ENCODE assay signal across 10 cellular contexts in the genomic region with DNA sequence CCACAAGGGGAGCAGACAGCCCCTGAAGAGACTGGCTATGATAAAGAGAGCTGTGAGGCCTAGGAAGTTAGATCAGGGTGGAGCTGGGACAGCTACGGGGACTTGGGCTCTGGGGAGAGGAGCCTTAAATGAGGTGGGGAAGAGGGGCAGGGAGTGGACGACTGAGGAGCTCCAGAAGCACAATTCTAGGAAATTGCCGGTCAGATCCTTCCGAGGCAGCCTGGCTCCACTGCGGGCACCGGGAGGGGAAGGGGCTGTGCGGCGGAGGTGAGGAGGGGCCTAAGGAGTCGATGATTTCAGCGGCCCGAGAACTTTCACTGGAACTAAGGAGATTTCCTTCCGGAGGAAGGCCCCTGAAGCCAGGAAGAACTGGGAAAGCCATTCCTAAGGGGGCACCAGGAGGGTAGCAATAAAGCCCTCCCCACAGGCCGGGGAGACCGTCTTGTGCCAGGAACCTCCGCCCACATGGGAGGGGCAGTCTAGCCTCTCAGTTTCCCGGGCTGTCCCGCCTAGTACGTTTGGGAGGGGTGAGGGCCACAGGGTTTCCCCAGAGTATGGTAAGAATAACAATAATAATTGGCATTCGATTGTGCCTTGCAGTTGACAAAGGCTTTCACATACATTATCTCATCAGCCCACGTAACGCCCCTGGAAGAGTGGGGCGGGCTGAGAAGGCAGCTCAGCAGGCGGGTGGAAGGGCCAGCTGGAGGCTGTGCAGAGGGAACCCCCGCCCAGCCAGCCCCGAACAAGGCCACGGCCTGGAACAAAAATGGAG. TPM values are rescaled to one million over a fixed set of nuclear protein-coding genes. Genes with fewer than 3 reads are reported as not detected.
DNase-seq lines count a peak whose midpoint lies in the region; ATAC-seq, FAIRE-seq and TF ChIP-seq lines count a peak whose summit lies in the region.
"Had no signal": no experiment of that assay in that cellular context is flagged by ENCODE, and none has a peak within 500 bp of the region (broad histone marks: within the 10 kb centered on the region; RNA-seq: fewer than 3 reads in every experiment).

No MANE protein-coding gene starts in this region.

- TF ChIP-seq POLR2A in HepG2 (IDR thresholded peaks at IDR 0.05; ENCODE audit: insufficient read depth in 1 of 2, low read depth in 2 of 2, low read length in 2 of 2) = no peak

- WGBS in HepG2 (ENCODE audit: low lambda C conversion rate) = 66% methylated on average over 23 of the region's 26 CpGs

- H3K27ac Mint-ChIP-seq in stimulated activated effector memory CD8-positive, alpha-beta T cell treated with anti-CD3 and anti-CD28 coated beads, Interleukin-12 subunit alpha, Interleukin-12 subunit beta, amount 100 ng/mL, for 72 hours = peak overlapping the region; percentile 23

- H3K36me3 Mint-ChIP-seq in stimulated activated effector memory CD8-positive, alpha-beta T cell treated with anti-CD3 and anti-CD28 coated beads, Interleukin-12 subunit alpha, Interleukin-12 subunit beta, amount 100 ng/mL, for 72 hours = no peaks in the 10 kb centered on the region

- H3K4me3 ChIP-seq in HepG2 (replicated peaks in 1 of 3; ENCODE audit: insufficient read depth in 1 of 3, low read depth in 2 of 3, low read length in 3 of 3) = no peak overlapping the region; a peak in 1 of 6 replicates

- no peak overlapping the region for H2AFZ ChIP-seq in HepG2 (ENCODE audit: low read length)

- no peak overlapping the region; the same call in 1 of the 2 replicates for H3K4me2 ChIP-seq in HepG2 (ENCODE audit: low read depth, low read length)

- DNase-seq in HUDEP-2 (lab: John Stamatoyannopoulos, UW; ENCODE audit: unreplicated experiment in 76 of 76) (peak in 42 of 76 experiments; percentile 5 to 61 (median 36)), dermis blood vessel endothelial cell (peak; percentile 94), HepG2 (ENCODE audit: low spot score) (no peak), GM10248 (ENCODE audit: extremely low spot score) (no peak), T-helper 2 cell (no peak), NCI-H345 (lab: John Stamatoyannopoulos, UW) (no peak)
- no peak for DNase-seq in stimulated activated effector memory CD8-positive, alpha-beta T cell treated with anti-CD3 and anti-CD28 coated beads, Interleukin-12 subunit alpha, Interleukin-12 subunit beta, amount 100 ng/mL, for 72 hours (ENCODE audit: low spot score in 2 of 2)
- DNase-seq: activated CD4-positive, alpha-beta T cell treated with anti-CD3 and anti-CD28 coated beads, Interleukin-2, amount 50 U/mL, for 1 hour had no signal

- no peaks in the 10 kb centered on the region for H3K36me3 ChIP-seq in HepG2 (replicated peaks in 1 of 2; ENCODE audit: control insufficient read depth in 1 of 2, insufficient read depth in 2 of 2, low read length in 2 of 2)

- intact Hi-C loops in HepG2 (cut with micrococcal nuclease; ENCODE audit: unreplicated experiment) = no loop called here

- FAIRE-seq in HepG2 (lab: Jason Lieb, UNC) = no peak
- FAIRE-seq: GM18507 had no signal

- H3K9ac ChIP-seq in HepG2 (ENCODE audit: insufficient read depth, low read depth, low read length) = no peak overlapping the region

- no peaks in the 10 kb centered on the region for H3K4me1 Mint-ChIP-seq in stimulated activated effector memory CD8-positive, alpha-beta T cell treated with anti-CD3 and anti-CD28 coated beads, Interleukin-12 subunit alpha, Interleukin-12 subunit beta, amount 100 ng/mL, for 72 hours

- no peaks in the 10 kb centered on the region for H3K9me3 ChIP-seq in HepG2 (ENCODE audit: low read length)

- peaks cover 21% of the 10 kb centered on the region for H3K4me1 ChIP-seq in HepG2 (ENCODE audit: insufficient read depth, low read length)

- H3K4me3 Mint-ChIP-seq in stimulated activated effector memory CD8-positive, alpha-beta T cell treated with anti-CD3 and anti-CD28 coated beads, Interleukin-12 subunit alpha, Interleukin-12 subunit beta, amount 100 ng/mL, for 72 hours = no peak overlapping the region

- H3K9me3 Mint-ChIP-seq in stimulated activated effector memory CD8-positive, alpha-beta T cell treated with anti-CD3 and anti-CD28 coated beads, Interleukin-12 subunit alpha, Interleukin-12 subunit beta, amount 100 ng/mL, for 72 hours = no peaks in the 10 kb centered on the region

- in situ Hi-C loops in HepG2 (cut with HindIII; ENCODE audit: extremely low pct_ligation_motif_present, low pct_unique_long_range_greater_than_20kb) = no loop called here

- no TSS peak for BruUV-seq in HepG2 (replicated peaks; lab: Mats Ljungman, UMichigan)

- CTCF ChIA-PET in HepG2 (lab: Yijun Ruan, JAX; ENCODE audit: low intra/inter-chr PET ratio, low total read pairs) (no interaction called here), GM10248 (lab: Yijun Ruan, JAX) (interaction anchor here (1.0 to 1.7 kb wide), 3 partner anchors 14 to 20 kb away, joined by 3 to 5 read pairs (median 3); no protein-coding TSS in a partner anchor)

- no peak overlapping the region for H3K27ac ChIP-seq in HepG2 (ENCODE audit: extremely low read length, insufficient read depth, low read length)

- TF ChIP-seq EP300 in HepG2 (IDR thresholded peaks at IDR 0.05; ENCODE audit: low read depth in 2 of 2, low read length in 2 of 2) (no peak), HepG2 (CRISPR knock-in tag; IDR thresholded peaks at IDR 0.05; ENCODE audit: borderline replicate concordance) (no peak)

- TF ChIP-seq CTCF in HepG2 (CRISPR knock-in tag; IDR thresholded peaks at IDR 0.05) (no peak), GM10248 (IDR thresholded peaks at IDR 0.05; ENCODE audit: control extremely low read depth, extremely low read depth, low read depth, missing control alignments) (no peak)

- peak; percentile 31; the same call in 2 of the 3 replicates for ATAC-seq in HepG2
- no peak for ATAC-seq in stimulated activated effector memory CD8-positive, alpha-beta T cell treated with anti-CD3 and anti-CD28 coated beads, Interleukin-12 subunit alpha, Interleukin-12 subunit beta, amount 100 ng/mL, for 72 hours
- ATAC-seq in GM19397 (IDR thresholded peaks at IDR 0.05; ENCODE audit: unreplicated experiment) = no peak

- peaks cover 0 to 2% of the 10 kb centered on the region in 2 experiments; a peak in 2 of 5 replicates for H3K27me3 ChIP-seq in HepG2 (ENCODE audit: control insufficient read depth in 1 of 2, insufficient read depth in 2 of 2, low read length in 2 of 2)

- no peaks in the 10 kb centered on the region for H4K20me1 ChIP-seq in HepG2 (ENCODE audit: insufficient read depth, low read length)

- H3K79me2 ChIP-seq in HepG2 (ENCODE audit: insufficient read depth, low read length) = no peaks in the 10 kb centered on the region

- TF ChIP-seq RAD21 in HepG2 (CRISPR knock-in tag; IDR thresholded peaks at IDR 0.05) = no peak

- POLR2A ChIA-PET in HepG2 (lab: Yijun Ruan, JAX) (interaction anchor here (1.3 kb wide), 1 partner anchor 30 kb away, joined by 3 read pairs; the partner anchor contains the start of gene INTS3), GM10248 (lab: Yijun Ruan, JAX) (no interaction called here)

RNA-seq across cellular contexts. Expression of gene NPR1, which starts 19.6 kb away (rescaled TPM):
- total RNA-seq in dermis blood vessel endothelial cell (54.4 and 56.5 TPM in 2 replicates), HepG2 (2016; rRNA removed; fragmentation: Illumina TruSeq; extraction: Trizol) (not detected in 2 replicates)
- total RNA-seq in HepG2 (2016; cell fraction: cytosol; rRNA removed; fragmentation: Illumina TruSeq; extraction: Trizol; ENCODE audit: low read depth) = not detected in 2 replicates
- not detected in 2 replicates for total RNA-seq in HepG2 (2016; cell fraction: insoluble cytoplasmic fraction; rRNA removed; fragmentation: Illumina TruSeq; extraction: Trizol)
- total RNA-seq in HepG2 (2016; cell fraction: membrane; rRNA removed; fragmentation: Illumina TruSeq; extraction: Trizol) = not detected in 2 replicates
- total RNA-seq in HepG2 (2016; cell fraction: nucleus; rRNA removed; fragmentation: Illumina TruSeq; extraction: Trizol) = not detected in 2 replicates
- not detected in 2 replicates for polyA plus RNA-seq in HepG2 (2011; rRNA removed)
- 0.07 TPM in 1 of 2 replicates, not detected in the other for polyA plus RNA-seq in HepG2 (2011; cell fraction: cytosol; rRNA removed)
- polyA plus RNA-seq in HepG2 (2011; cell fraction: nucleus; rRNA removed) = not detected in 2 replicates
- not detected in 2 replicates for polyA plus RNA-seq in HepG2 (2012)
- polyA plus RNA-seq in HepG2 (2016; cell fraction: cytosol; fragmentation: Illumina TruSeq; extraction: Trizol; ENCODE audit: low read depth) = not detected in 2 replicates
- polyA plus RNA-seq in HepG2 (2016; cell fraction: insoluble cytoplasmic fraction; fragmentation: Illumina TruSeq; extraction: Trizol; ENCODE audit: low read depth) = not detected in 2 replicates
- not detected in 2 replicates for polyA plus RNA-seq in HepG2 (2016; cell fraction: membrane; fragmentation: Illumina TruSeq; extraction: Trizol; ENCODE audit: low read depth)
- polyA plus RNA-seq in HepG2 (2016; cell fraction: nucleus; fragmentation: Illumina TruSeq; extraction: Trizol; ENCODE audit: insufficient read depth, low read depth) = not detected in 2 replicates
- polyA minus RNA-seq in HepG2 (2011; rRNA and poly(A)+ RNA removed; ENCODE audit: low replicate concordance) = 106 TPM in 1 of 2 replicates, not detected in the other
- polyA minus RNA-seq in HepG2 (2011; cell fraction: cytosol; rRNA and poly(A)+ RNA removed) = 0.10 and 0.26 TPM in 2 replicates
- 0.13 TPM in 1 of 2 replicates, not detected in the other for polyA minus RNA-seq in HepG2 (2011; cell fraction: nucleus; rRNA and poly(A)+ RNA removed)

RNA-seq across cellular contexts. Expression of gene ILF2, which starts 27.3 kb away (rescaled TPM):
- 267 and 268 TPM in 2 replicates for total RNA-seq in dermis blood vessel endothelial cell
- total RNA-seq in HepG2 (2016; rRNA removed; fragmentation: Illumina TruSeq; extraction: Trizol) = 366 and 491 TPM in 2 replicates
- total RNA-seq in HepG2 (2016; cell fraction: cytosol; rRNA removed; fragmentation: Illumina TruSeq; extraction: Trizol; ENCODE audit: low read depth) = 146 and 174 TPM in 2 replicates
- 359 and 502 TPM in 2 replicates for total RNA-seq in HepG2 (2016; cell fraction: insoluble cytoplasmic fraction; rRNA removed; fragmentation: Illumina TruSeq; extraction: Trizol)
- 204 and 223 TPM in 2 replicates for total RNA-seq in HepG2 (2016; cell fraction: membrane; rRNA removed; fragmentation: Illumina TruSeq; extraction: Trizol)
- total RNA-seq in HepG2 (2016; cell fraction: nucleus; rRNA removed; fragmentation: Illumina TruSeq; extraction: Trizol) = 153 and 156 TPM in 2 replicates
- polyA plus RNA-seq in HepG2 (2011; rRNA removed) = 206 and 292 TPM in 2 replicates
- 210 and 226 TPM in 2 replicates for polyA plus RNA-seq in HepG2 (2011; cell fraction: cytosol; rRNA removed)
- 112 and 130 TPM in 2 replicates for polyA plus RNA-seq in HepG2 (2011; cell fraction: nucleus; rRNA removed)
- polyA plus RNA-seq in HepG2 (2012) = 167 and 197 TPM in 2 replicates
- polyA plus RNA-seq in HepG2 (2016; cell fraction: cytosol; fragmentation: Illumina TruSeq; extraction: Trizol; ENCODE audit: low read depth) = 110 and 126 TPM in 2 replicates
- polyA plus RNA-seq in HepG2 (2016; cell fraction: insoluble cytoplasmic fraction; fragmentation: Illumina TruSeq; extraction: Trizol; ENCODE audit: low read depth) = 421 and 450 TPM in 2 replicates
- polyA plus RNA-seq in HepG2 (2016; cell fraction: membrane; fragmentation: Illumina TruSeq; extraction: Trizol; ENCODE audit: low read depth) = 135 and 147 TPM in 2 replicates
- polyA plus RNA-seq in HepG2 (2016; cell fraction: nucleus; fragmentation: Illumina TruSeq; extraction: Trizol; ENCODE audit: insufficient read depth, low read depth) = 209 and 219 TPM in 2 replicates
- 261 and 433 TPM in 2 replicates for polyA minus RNA-seq in HepG2 (2011; rRNA and poly(A)+ RNA removed; ENCODE audit: low replicate concordance)
- polyA minus RNA-seq in HepG2 (2011; cell fraction: cytosol; rRNA and poly(A)+ RNA removed) = 119 and 120 TPM in 2 replicates
- 73.5 and 81.7 TPM in 2 replicates for polyA minus RNA-seq in HepG2 (2011; cell fraction: nucleus; rRNA and poly(A)+ RNA removed)

RNA-seq across cellular contexts. Expression of gene INTS3, which starts 29.8 kb away (rescaled TPM):
- total RNA-seq in dermis blood vessel endothelial cell (31.3 and 42.7 TPM in 2 replicates), HepG2 (2016; rRNA removed; fragmentation: Illumina TruSeq; extraction: Trizol) (14.7 and 17.2 TPM in 2 replicates)
- 6.7 TPM in 2 replicates for total RNA-seq in HepG2 (2016; cell fraction: cytosol; rRNA removed; fragmentation: Illumina TruSeq; extraction: Trizol; ENCODE audit: low read depth)
- total RNA-seq in HepG2 (2016; cell fraction: insoluble cytoplasmic fraction; rRNA removed; fragmentation: Illumina TruSeq; extraction: Trizol) = 12.6 and 16.4 TPM in 2 replicates
- 7.1 and 7.2 TPM in 2 replicates for total RNA-seq in HepG2 (2016; cell fraction: membrane; rRNA removed; fragmentation: Illumina TruSeq; extraction: Trizol)
- total RNA-seq in HepG2 (2016; cell fraction: nucleus; rRNA removed; fragmentation: Illumina TruSeq; extraction: Trizol) = 23.2 and 23.6 TPM in 2 replicates
- polyA plus RNA-seq in HepG2 (2011; rRNA removed) = 27.2 and 28.2 TPM in 2 replicates
- polyA plus RNA-seq in HepG2 (2011; cell fraction: cytosol; rRNA removed) = 8.2 TPM in 2 replicates
- polyA plus RNA-seq in HepG2 (2011; cell fraction: nucleus; rRNA removed) = 142 and 147 TPM in 2 replicates
- 16.7 and 18.0 TPM in 2 replicates for polyA plus RNA-seq in HepG2 (2012)
- 1.3 and 1.4 TPM in 2 replicates for polyA plus RNA-seq in HepG2 (2016; cell fraction: cytosol; fragmentation: Illumina TruSeq; extraction: Trizol; ENCODE audit: low read depth)
- 12.9 and 15.4 TPM in 2 replicates for polyA plus RNA-seq in HepG2 (2016; cell fraction: insoluble cytoplasmic fraction; fragmentation: Illumina TruSeq; extraction: Trizol; ENCODE audit: low read depth)
- polyA plus RNA-seq in HepG2 (2016; cell fraction: membrane; fragmentation: Illumina TruSeq; extraction: Trizol; ENCODE audit: low read depth) = 2.8 and 3.9 TPM in 2 replicates
- polyA plus RNA-seq in HepG2 (2016; cell fraction: nucleus; fragmentation: Illumina TruSeq; extraction: Trizol; ENCODE audit: insufficient read depth, low read depth) = 58.6 and 63.7 TPM in 2 replicates
- polyA minus RNA-seq in HepG2 (2011; rRNA and poly(A)+ RNA removed; ENCODE audit: low replicate concordance) = 33.3 and 85.9 TPM in 2 replicates
- 9.0 and 10.7 TPM in 2 replicates for polyA minus RNA-seq in HepG2 (2011; cell fraction: cytosol; rRNA and poly(A)+ RNA removed)
- polyA minus RNA-seq in HepG2 (2011; cell fraction: nucleus; rRNA and poly(A)+ RNA removed) = 39.5 and 49.7 TPM in 2 replicates

RNA-seq across cellular contexts. Expression of gene SNAPIN, which starts 39.6 kb away (rescaled TPM):
- 45.6 and 60.8 TPM in 2 replicates for total RNA-seq in dermis blood vessel endothelial cell
- 25.7 and 34.3 TPM in 2 replicates for total RNA-seq in HepG2 (2016; rRNA removed; fragmentation: Illumina TruSeq; extraction: Trizol)
- 17.2 and 21.6 TPM in 2 replicates for total RNA-seq in HepG2 (2016; cell fraction: cytosol; rRNA removed; fragmentation: Illumina TruSeq; extraction: Trizol; ENCODE audit: low read depth)
- 28.1 and 34.1 TPM in 2 replicates for total RNA-seq in HepG2 (2016; cell fraction: insoluble cytoplasmic fraction; rRNA removed; fragmentation: Illumina TruSeq; extraction: Trizol)
- total RNA-seq in HepG2 (2016; cell fraction: membrane; rRNA removed; fragmentation: Illumina TruSeq; extraction: Trizol) = 27.9 and 30.7 TPM in 2 replicates
- total RNA-seq in HepG2 (2016; cell fraction: nucleus; rRNA removed; fragmentation: Illumina TruSeq; extraction: Trizol) = 11.1 and 12.2 TPM in 2 replicates
- polyA plus RNA-seq in HepG2 (2011; rRNA removed) = 21.7 and 23.9 TPM in 2 replicates
- polyA plus RNA-seq in HepG2 (2011; cell fraction: cytosol; rRNA removed) = 23.2 and 25.5 TPM in 2 replicates
- 11.8 and 17.6 TPM in 2 replicates for polyA plus RNA-seq in HepG2 (2011; cell fraction: nucleus; rRNA removed)
- 11.7 and 15.3 TPM in 2 replicates for polyA plus RNA-seq in HepG2 (2012)
- 20.4 and 22.1 TPM in 2 replicates for polyA plus RNA-seq in HepG2 (2016; cell fraction: cytosol; fragmentation: Illumina TruSeq; extraction: Trizol; ENCODE audit: low read depth)
- 31.0 and 31.2 TPM in 2 replicates for polyA plus RNA-seq in HepG2 (2016; cell fraction: insoluble cytoplasmic fraction; fragmentation: Illumina TruSeq; extraction: Trizol; ENCODE audit: low read depth)
- 23.6 and 28.1 TPM in 2 replicates for polyA plus RNA-seq in HepG2 (2016; cell fraction: membrane; fragmentation: Illumina TruSeq; extraction: Trizol; ENCODE audit: low read depth)
- polyA plus RNA-seq in HepG2 (2016; cell fraction: nucleus; fragmentation: Illumina TruSeq; extraction: Trizol; ENCODE audit: insufficient read depth, low read depth) = 20.7 and 21.7 TPM in 2 replicates
- 7.3 and 37.6 TPM in 2 replicates for polyA minus RNA-seq in HepG2 (2011; rRNA and poly(A)+ RNA removed; ENCODE audit: low replicate concordance)
- 7.2 and 8.8 TPM in 2 replicates for polyA minus RNA-seq in HepG2 (2011; cell fraction: cytosol; rRNA and poly(A)+ RNA removed)
- 4.5 and 9.3 TPM in 2 replicates for polyA minus RNA-seq in HepG2 (2011; cell fraction: nucleus; rRNA and poly(A)+ RNA removed)

Comparison
In these comparisons a context has a peak if more than half of its experiments do, and no peak if none do; other contexts are left out.
1. DNase-seq: peak in HUDEP-2 (42 of 76) and dermis blood vessel endothelial cell (single experiment); none in HepG2 (single experiment), stimulated activated effector memory CD8-positive, alpha-beta T cell treated with anti-CD3 and anti-CD28 coated beads, Interleukin-12 subunit alpha, Interleukin-12 subunit beta, amount 100 ng/mL, for 72 hours (0 of 2), GM10248 (single experiment), T-helper 2 cell (0 of 5) and NCI-H345 (single experiment).
2. RNA of gene NPR1, which starts 19.6 kb away (total RNA-seq): 54.4 to 56.5 TPM in dermis blood vessel endothelial cell; not detected in HepG2; every median in the first group is over 10 times any median in the second.